Comparison of ENCODE assay signal across 9 cellular contexts in the genomic region with DNA sequence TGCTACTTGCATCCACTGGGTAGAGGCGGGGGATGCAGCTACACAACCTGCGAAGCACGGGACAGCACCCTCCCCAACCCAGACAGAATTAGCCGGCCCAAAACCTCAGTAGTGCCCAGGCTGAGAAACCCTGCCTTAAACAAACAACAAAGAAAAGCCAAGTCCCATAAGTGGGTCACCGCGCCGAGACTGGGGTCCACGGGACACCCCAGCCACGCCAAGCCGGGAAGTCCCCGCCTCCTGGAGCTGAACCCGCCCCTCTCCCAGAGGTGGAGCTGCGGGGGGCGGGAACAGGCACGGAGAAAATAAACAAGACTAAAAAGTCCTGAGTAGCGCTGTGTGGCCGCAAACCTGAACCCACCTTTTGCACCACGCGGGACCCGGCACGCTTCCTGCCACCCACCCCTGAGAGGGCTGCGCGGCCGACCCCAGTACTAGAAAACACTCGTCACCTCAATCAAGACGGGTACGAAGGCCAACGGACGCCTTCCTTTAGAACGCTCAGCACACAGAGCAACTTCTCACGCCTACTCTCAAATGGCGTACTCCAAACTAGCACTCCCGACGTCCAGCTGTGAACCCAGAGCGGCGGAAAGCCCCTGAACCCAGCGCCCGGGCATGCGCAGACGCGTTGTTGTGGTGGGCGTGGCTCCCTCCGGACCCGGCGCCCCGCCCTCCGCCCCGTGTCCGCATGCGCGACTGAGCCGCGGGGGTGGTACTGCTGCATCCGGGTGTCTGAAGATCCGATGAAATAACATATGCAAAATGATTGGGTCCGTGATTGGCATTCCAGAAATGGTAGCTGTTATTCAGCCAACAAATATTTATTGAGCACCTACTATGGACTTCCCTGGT. TPM values are rescaled to one million over a fixed set of nuclear protein-coding genes. Genes with fewer than 3 reads are reported as not detected.
DNase-seq lines count a peak whose midpoint lies in the region; TF ChIP-seq lines count a peak whose summit lies in the region.
"Not testable (repeated sequence)": the region's sequence is repeated elsewhere in the genome, so short reads cannot be mapped to it uniquely, and the experiment has no call there.
"Had no signal": no experiment of that assay in that cellular context is flagged by ENCODE, and none has a peak within 500 bp of the region (broad histone marks: within the 10 kb centered on the region; RNA-seq: fewer than 3 reads in every experiment).

No MANE protein-coding gene starts in this region.

- peak overlapping the region; percentile 85 for H2AFZ ChIP-seq in neuronal stem cell (ENCODE audit: low read length)

- no CpG with 5 or more reads among the region's 56 CpGs for WGBS in neuronal stem cell (ENCODE audit: extremely low coverage in 2 of 2, insufficient read length in 2 of 2, insufficient replicate concordance in 1 of 2), 2 donors

- H2BK12ac ChIP-seq in neuronal stem cell (ENCODE audit: low read length), result not testable (repeated sequence)

- DNase-seq in GDM1 (lab: John Stamatoyannopoulos, UW) (peak; percentile 52), HFFc6 (peak; percentile 67), M059J (ENCODE audit: low read depth) (peak; percentile 62), activated gamma-delta T cell (lab: John Stamatoyannopoulos, UW) (peak; percentile 92), fibroblast of peridontal ligament (ENCODE audit: extremely low read depth) (peak; percentile 65), neuronal stem cell (ENCODE audit: low spot score) (peak; percentile 71)
- not testable (repeated sequence) for DNase-seq in SK-N-MC (ENCODE audit: low read depth, low spot score)

- not testable (repeated sequence) for TF ChIP-seq CTCF in HFFc6 (IDR thresholded peaks at IDR 0.05)

- not testable (repeated sequence) for H3K23ac ChIP-seq in neuronal stem cell (ENCODE audit: low read depth, low read length, poor library complexity)

- not testable (repeated sequence) for H3K14ac ChIP-seq in neuronal stem cell (ENCODE audit: low read length)

- H3K9ac ChIP-seq in SK-N-MC (ENCODE audit: insufficient read length), result not testable (repeated sequence)
- H3K9ac ChIP-seq in neuronal stem cell (ENCODE audit: low read depth, low read length, poor library complexity), result peak overlapping the region; percentile 77

- not testable (repeated sequence) for H4K8ac ChIP-seq in neuronal stem cell (ENCODE audit: low read depth, low read length)

- peaks cover 11% of the 10 kb centered on the region; the same call in 1 of the 2 replicates for H3K36me3 Mint-ChIP-seq in HFFc6 (ENCODE audit: low read depth)
- H3K36me3 Mint-ChIP-seq in stimulated activated naive CD8-positive, alpha-beta T cell treated with anti-CD3 and anti-CD28 coated beads, Interleukin-15, Interleukin-2, amounts not matched to agents 100 ng/mL and 50 ng/mL, for 24 hours (ENCODE audit: low read depth), result not testable (repeated sequence)

- peak overlapping the region; percentile 87 for H3K18ac ChIP-seq in neuronal stem cell (ENCODE audit: low read length)

- H3K27ac Mint-ChIP-seq in HFFc6, result peak overlapping the region; percentile 42; the same call in 1 of the 2 replicates
- H3K27ac Mint-ChIP-seq in stimulated activated naive CD8-positive, alpha-beta T cell treated with anti-CD3 and anti-CD28 coated beads, Interleukin-15, Interleukin-2, amounts not matched to agents 100 ng/mL and 50 ng/mL, for 24 hours, result not testable (repeated sequence)

- H2BK5ac ChIP-seq in neuronal stem cell (ENCODE audit: low read length), result not testable (repeated sequence)

- not testable (repeated sequence) for H3K27me3 ChIP-seq in neuronal stem cell (ENCODE audit: control insufficient read depth in 3 of 3, insufficient read depth in 3 of 3, low read depth in 1 of 3, low read length in 3 of 3)

- not testable (repeated sequence) for H2AK5ac ChIP-seq in neuronal stem cell (ENCODE audit: low read depth, low read length)

- H2BK120ac ChIP-seq in neuronal stem cell (ENCODE audit: low read depth, low read length), result not testable (repeated sequence)

- H3K9me3 Mint-ChIP-seq in HFFc6; stimulated activated naive CD8-positive, alpha-beta T cell treated with anti-CD3 and anti-CD28 coated beads, Interleukin-15, Interleukin-2, amounts not matched to agents 100 ng/mL and 50 ng/mL, for 24 hours: not testable (repeated sequence)

- not testable (repeated sequence) for H3K4me1 Mint-ChIP-seq in HFFc6 (ENCODE audit: low read depth); stimulated activated naive CD8-positive, alpha-beta T cell treated with anti-CD3 and anti-CD28 coated beads, Interleukin-15, Interleukin-2, amounts not matched to agents 100 ng/mL and 50 ng/mL, for 24 hours (ENCODE audit: low read depth)

- H3K79me1 ChIP-seq in neuronal stem cell (ENCODE audit: low read depth, low read length), result not testable (repeated sequence)

- not testable (repeated sequence) for H3K9me3 ChIP-seq in SK-N-MC (ENCODE audit: low read depth, low read length); neuronal stem cell (replicated peaks in 1 of 2; ENCODE audit: control insufficient read depth in 2 of 2, insufficient read depth in 1 of 2, low read depth in 1 of 2, low read length in 2 of 2)

- not testable (repeated sequence) for H3K27ac ChIP-seq in SK-N-MC
- H3K27ac ChIP-seq in neuronal stem cell (replicated peaks; ENCODE audit: low read length), result peak overlapping the region; percentile 81

- H3K27me3 Mint-ChIP-seq in HFFc6 (ENCODE audit: insufficient read depth); stimulated activated naive CD8-positive, alpha-beta T cell treated with anti-CD3 and anti-CD28 coated beads, Interleukin-15, Interleukin-2, amounts not matched to agents 100 ng/mL and 50 ng/mL, for 24 hours: not testable (repeated sequence)

- H4K91ac ChIP-seq in neuronal stem cell (ENCODE audit: low read depth, low read length, poor library complexity), result not testable (repeated sequence)

- not testable (repeated sequence) for H2BK15ac ChIP-seq in neuronal stem cell (ENCODE audit: low read length)

- H3K4ac ChIP-seq in neuronal stem cell (ENCODE audit: low read length), result not testable (repeated sequence)

- peak overlapping the region; percentile 54 for H3K4me2 ChIP-seq in neuronal stem cell (ENCODE audit: insufficient read depth, low read length, poor library complexity, severe bottlenecking)

- H3K4me3 ChIP-seq in SK-N-MC, result peak overlapping the region; percentile 60
- peak overlapping the region; percentile 52 to 87 for H3K4me3 ChIP-seq in neuronal stem cell (ENCODE audit: low read length in 2 of 2)

- H3K4me3 Mint-ChIP-seq in HFFc6, result peak overlapping the region; percentile 77
- peak overlapping the region; percentile 68 for H3K4me3 Mint-ChIP-seq in stimulated activated naive CD8-positive, alpha-beta T cell treated with anti-CD3 and anti-CD28 coated beads, Interleukin-15, Interleukin-2, amounts not matched to agents 100 ng/mL and 50 ng/mL, for 24 hours

- H3K36me3 ChIP-seq in SK-N-MC (ENCODE audit: insufficient read depth, low read length); neuronal stem cell (replicated peaks in 1 of 2; ENCODE audit: control insufficient read depth in 2 of 2, insufficient read depth in 2 of 2, low read length in 2 of 2): not testable (repeated sequence)

- H3K4me1 ChIP-seq in neuronal stem cell (ENCODE audit: control insufficient read depth in 2 of 2, insufficient read depth in 1 of 2, low read depth in 1 of 2, low read length in 2 of 2), result not testable (repeated sequence)

RNA-seq across cellular contexts. Expression of a gene that starts 4.8 kb away (rescaled TPM):
- not detected for total RNA-seq in HFFc6 (2021; fragmentation: NEBNext Ultra II Directional; extraction: Animal tissue kit (Norgen Biotek cat#: 25700))
- total RNA-seq in M059J (2014; rRNA removed; shearing (Covaris generic)), result not detected in 2 replicates
- polyA plus RNA-seq in neuronal stem cell (2013, experiment 1 of 2), result not detected
- polyA plus RNA-seq in neuronal stem cell (2013, experiment 2 of 2), result 0.06 TPM
- total RNA-seq: LHCN-M2 had no signal

RNA-seq across cellular contexts. Expression of a gene that starts 20.3 kb away (rescaled TPM):
- 10 to 100 TPM; 63.4 to 85.2 (median 81.6) TPM for total RNA-seq in HFFc6 (2021; fragmentation: NEBNext Ultra II Directional; extraction: Animal tissue kit (Norgen Biotek cat#: 25700))
- 31.0 and 33.6 TPM in 2 replicates for total RNA-seq in M059J (2014; rRNA removed; shearing (Covaris generic))
- polyA plus RNA-seq in neuronal stem cell (2013, experiment 1 of 2), result 46.6 TPM
- 46.6 TPM for polyA plus RNA-seq in neuronal stem cell (2013, experiment 2 of 2)

RNA-seq across cellular contexts. Expression of a gene that starts 35.2 kb away (rescaled TPM):
- total RNA-seq in HFFc6 (2021; fragmentation: NEBNext Ultra II Directional; extraction: Animal tissue kit (Norgen Biotek cat#: 25700)), result 10 to 100 TPM; 30.7 to 44.1 (median 34.4) TPM
- 53.2 and 56.7 TPM in 2 replicates for total RNA-seq in M059J (2014; rRNA removed; shearing (Covaris generic))
- polyA plus RNA-seq in neuronal stem cell (2013, experiment 1 of 2), result 69.8 TPM
- polyA plus RNA-seq in neuronal stem cell (2013, experiment 2 of 2), result 71.9 TPM
